Comparison of ENCODE assay signal across 31 cellular contexts in genomic region chr10:109245821-109246220, GRCh38.
"Had no signal": no experiment of that assay in that cellular context is flagged by ENCODE, and none has a peak within 500 bp of the region (broad histone marks: within the 10 kb centered on the region; RNA-seq: fewer than 3 reads in every experiment).

No MANE protein-coding gene starts in this region.

- H3K27ac ChIP-seq: adrenal gland, body of pancreas, cardiac muscle cell, colonic mucosa, dorsolateral prefrontal cortex, WERI-Rb-1 had no signal

- H3K36me3 ChIP-seq: adrenal gland, cardiac muscle cell, colonic mucosa, WERI-Rb-1 had no signal

- H3K27me3 ChIP-seq: adrenal gland, body of pancreas, cardiac muscle cell, colonic mucosa, dorsolateral prefrontal cortex had no signal

- H3K4me3 ChIP-seq: adrenal gland, body of pancreas, cardiac muscle cell, colonic mucosa, dorsolateral prefrontal cortex had no signal

- DNase-seq: activated B cell treated with CpG ODN at 0.5 μM for 24 hours; activated CD4-positive, alpha-beta memory T cell treated with anti-CD3 and anti-CD28 coated beads for 36 hours; activated CD4-positive, alpha-beta T cell treated with anti-CD3 and anti-CD28 coated beads for 36 hours; activated CD4-positive, alpha-beta T cell treated with anti-CD3 and anti-CD28 coated beads, Interleukin-2, amount 10 ng/mL, durations not matched to agents 24 days and 14 days; activated CD4-positive, CD25-positive, alpha-beta regulatory T cell treated with anti-CD3 and anti-CD28 coated beads, Interleukin-2, amount 50 U/mL, for 72 hours; activated CD8-positive, alpha-beta memory T cell treated with anti-CD3 and anti-CD28 coated beads, Interleukin-2, amount 10 ng/mL, durations not matched to agents 7 days and 5 days; activated CD8-positive, alpha-beta memory T cell treated with anti-CD3 and anti-CD28 coated beads, Interleukin-2, amount 50 U/mL, for 4 hours; activated CD8-positive, alpha-beta T cell treated with anti-CD3 and anti-CD28 coated beads, Interleukin-2, amount 10 ng/mL, durations not matched to agents 7 days and 5 days; activated effector memory CD4-positive, alpha-beta T cell treated with anti-CD3 and anti-CD28 coated beads, Interleukin-2, amount 50 U/mL, for 16 hours; activated naive CD4-positive, alpha-beta T cell treated with anti-CD3 and anti-CD28 coated beads for 36 hours; activated naive CD8-positive, alpha-beta T cell treated with anti-CD3 and anti-CD28 coated beads for 36 hours; activated naive CD8-positive, alpha-beta T cell treated with anti-CD3 and anti-CD28 coated beads, Interleukin-2, amount 50 U/mL, for 24 hours; activated T-cell treated with anti-CD3 and anti-CD28 coated beads, Interleukin-2, amount 50 U/mL, for 1 hour; activated T-cell treated with anti-CD3 and anti-CD28 coated beads, Interleukin-2, amount 50 U/mL, for 48 hours; adrenal gland; amygdala; aorta; body of pancreas; central memory CD4-positive, alpha-beta T cell; cerebellar nuclear complex; colonic mucosa; dorsolateral prefrontal cortex; effector memory CD4-positive, alpha-beta T cell; endodermal cell; foreskin fibroblast; head of caudate nucleus; T-cell; T1000; WERI-Rb-1 had no signal

- H3K9me3 ChIP-seq: adrenal gland, body of pancreas, colonic mucosa had no signal

- ATAC-seq: activated CD4-positive, alpha-beta T cell treated with anti-CD3 and anti-CD28 coated beads for 36 hours; activated CD8-positive, alpha-beta memory T cell treated with anti-CD3 and anti-CD28 coated beads, Interleukin-2, amount 10 ng/mL, durations not matched to agents 7 days and 5 days; activated CD8-positive, alpha-beta T cell treated with anti-CD3 and anti-CD28 coated beads, Interleukin-2, amount 10 ng/mL, durations not matched to agents 7 days and 5 days; activated naive CD8-positive, alpha-beta T cell treated with anti-CD3 and anti-CD28 coated beads, Interleukin-2, amount 50 U/mL, for 24 hours; body of pancreas; esophagus mucosa; T-cell had no signal

- H3K4me1 ChIP-seq: adrenal gland, body of pancreas had no signal
